1 cellular context compared by ENCODE assay signal in the genomic region with DNA sequence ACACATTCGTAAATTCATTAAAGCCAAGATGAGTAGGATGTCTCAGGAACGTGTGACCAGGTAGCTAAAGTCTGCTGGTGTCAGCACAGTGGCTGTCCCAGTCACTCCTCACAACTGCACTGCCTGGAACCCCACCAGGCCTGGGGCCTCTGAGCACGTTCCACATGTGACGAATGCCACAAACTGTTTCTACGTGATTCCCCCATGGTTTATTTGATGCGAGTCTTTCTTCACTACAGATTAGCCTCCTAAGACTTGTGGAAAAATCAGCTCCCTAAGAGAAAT.
TF ChIP-seq lines count a peak whose summit lies in the region.

No MANE protein-coding gene starts in this region.

TF ChIP-seq in WTC11, 78 proteins besides CTCF, POLR2A, EP300 and RAD21 (continued from another document):
- TF ChIP-seq, protein P1, sequence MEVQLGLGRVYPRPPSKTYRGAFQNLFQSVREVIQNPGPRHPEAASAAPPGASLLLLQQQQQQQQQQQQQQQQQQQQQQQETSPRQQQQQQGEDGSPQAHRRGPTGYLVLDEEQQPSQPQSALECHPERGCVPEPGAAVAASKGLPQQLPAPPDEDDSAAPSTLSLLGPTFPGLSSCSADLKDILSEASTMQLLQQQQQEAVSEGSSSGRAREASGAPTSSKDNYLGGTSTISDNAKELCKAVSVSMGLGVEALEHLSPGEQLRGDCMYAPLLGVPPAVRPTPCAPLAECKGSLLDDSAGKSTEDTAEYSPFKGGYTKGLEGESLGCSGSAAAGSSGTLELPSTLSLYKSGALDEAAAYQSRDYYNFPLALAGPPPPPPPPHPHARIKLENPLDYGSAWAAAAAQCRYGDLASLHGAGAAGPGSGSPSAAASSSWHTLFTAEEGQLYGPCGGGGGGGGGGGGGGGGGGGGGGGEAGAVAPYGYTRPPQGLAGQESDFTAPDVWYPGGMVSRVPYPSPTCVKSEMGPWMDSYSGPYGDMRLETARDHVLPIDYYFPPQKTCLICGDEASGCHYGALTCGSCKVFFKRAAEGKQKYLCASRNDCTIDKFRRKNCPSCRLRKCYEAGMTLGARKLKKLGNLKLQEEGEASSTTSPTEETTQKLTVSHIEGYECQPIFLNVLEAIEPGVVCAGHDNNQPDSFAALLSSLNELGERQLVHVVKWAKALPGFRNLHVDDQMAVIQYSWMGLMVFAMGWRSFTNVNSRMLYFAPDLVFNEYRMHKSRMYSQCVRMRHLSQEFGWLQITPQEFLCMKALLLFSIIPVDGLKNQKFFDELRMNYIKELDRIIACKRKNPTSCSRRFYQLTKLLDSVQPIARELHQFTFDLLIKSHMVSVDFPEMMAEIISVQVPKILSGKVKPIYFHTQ (CRISPR knock-in tag; IDR thresholded peaks at IDR 0.05) = no peak
TF ChIP-seq in WTC11: peak in this region for 0.
